In the genomic region with DNA sequence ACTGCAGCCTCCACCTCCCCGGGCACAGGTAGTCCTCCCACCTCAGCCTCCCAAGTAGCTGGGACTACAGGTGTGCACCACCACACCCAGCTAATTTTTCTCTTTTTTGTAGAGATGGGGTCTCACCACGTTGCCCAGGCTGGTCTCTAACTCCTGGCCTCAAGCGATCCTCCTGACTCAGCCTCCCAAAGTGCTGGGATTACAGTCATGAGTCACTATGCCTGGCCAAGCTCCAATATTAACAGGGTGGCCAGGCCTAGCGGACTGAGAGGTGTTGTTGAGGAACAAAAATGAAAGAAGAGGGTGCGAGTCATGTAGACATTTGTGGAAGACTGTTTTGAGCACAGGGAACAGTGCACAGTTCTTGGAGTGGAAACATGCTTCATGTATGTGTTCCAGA, we compare ENCODE assay signal across 2 cellular contexts.
TF ChIP-seq lines count a peak whose summit lies in the region.
"Not testable (repeated sequence)": the region's sequence is repeated elsewhere in the genome, so short reads cannot be mapped to it uniquely, and the experiment has no call there.

No MANE protein-coding gene starts in this region.

TF ChIP-seq in A549, 52 proteins besides CTCF, POLR2A, EP300 and RAD21:
- TF ChIP-seq CHD2 (IDR thresholded peaks at IDR 0.05; ENCODE audit: low read length, partially characterized antibody) (peak; percentile 27), CHD4 (IDR thresholded peaks at IDR 0.05; ENCODE audit: borderline replicate concordance) (0 out of 2 replicates have a peak, but pooled peaks have one; percentile 44), FOSL2 (CRISPR knock-in tag; IDR thresholded peaks at IDR 0.05) (peak; percentile 70)
- TF ChIP-seq FOSL2 (IDR thresholded peaks at IDR 0.05) = not testable (repeated sequence)

TF ChIP-seq in IMR-90, 13 proteins besides CTCF, POLR2A, EP300 and RAD21:
- TF ChIP-seq FOS (IDR thresholded peaks at IDR 0.05; ENCODE audit: low read depth, low read length) = peak; percentile 37; the same call in 1 of the 2 replicates
